Comparison of ENCODE assay signal across 1 cellular context in genomic region chr3:168025076-168025475, GRCh38.
TF ChIP-seq lines count a peak whose summit lies in the region.

No MANE protein-coding gene starts in this region.

TF ChIP-seq in WTC11, 78 proteins besides CTCF, POLR2A, EP300 and RAD21 (continued from another document):
- TF ChIP-seq, protein P1, sequence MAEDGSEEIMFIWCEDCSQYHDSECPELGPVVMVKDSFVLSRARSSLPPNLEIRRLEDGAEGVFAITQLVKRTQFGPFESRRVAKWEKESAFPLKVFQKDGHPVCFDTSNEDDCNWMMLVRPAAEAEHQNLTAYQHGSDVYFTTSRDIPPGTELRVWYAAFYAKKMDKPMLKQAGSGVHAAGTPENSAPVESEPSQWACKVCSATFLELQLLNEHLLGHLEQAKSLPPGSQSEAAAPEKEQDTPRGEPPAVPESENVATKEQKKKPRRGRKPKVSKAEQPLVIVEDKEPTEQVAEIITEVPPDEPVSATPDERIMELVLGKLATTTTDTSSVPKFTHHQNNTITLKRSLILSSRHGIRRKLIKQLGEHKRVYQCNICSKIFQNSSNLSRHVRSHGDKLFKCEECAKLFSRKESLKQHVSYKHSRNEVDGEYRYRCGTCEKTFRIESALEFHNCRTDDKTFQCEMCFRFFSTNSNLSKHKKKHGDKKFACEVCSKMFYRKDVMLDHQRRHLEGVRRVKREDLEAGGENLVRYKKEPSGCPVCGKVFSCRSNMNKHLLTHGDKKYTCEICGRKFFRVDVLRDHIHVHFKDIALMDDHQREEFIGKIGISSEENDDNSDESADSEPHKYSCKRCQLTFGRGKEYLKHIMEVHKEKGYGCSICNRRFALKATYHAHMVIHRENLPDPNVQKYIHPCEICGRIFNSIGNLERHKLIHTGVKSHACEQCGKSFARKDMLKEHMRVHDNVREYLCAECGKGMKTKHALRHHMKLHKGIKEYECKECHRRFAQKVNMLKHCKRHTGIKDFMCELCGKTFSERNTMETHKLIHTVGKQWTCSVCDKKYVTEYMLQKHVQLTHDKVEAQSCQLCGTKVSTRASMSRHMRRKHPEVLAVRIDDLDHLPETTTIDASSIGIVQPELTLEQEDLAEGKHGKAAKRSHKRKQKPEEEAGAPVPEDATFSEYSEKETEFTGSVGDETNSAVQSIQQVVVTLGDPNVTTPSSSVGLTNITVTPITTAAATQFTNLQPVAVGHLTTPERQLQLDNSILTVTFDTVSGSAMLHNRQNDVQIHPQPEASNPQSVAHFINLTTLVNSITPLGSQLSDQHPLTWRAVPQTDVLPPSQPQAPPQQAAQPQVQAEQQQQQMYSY (CRISPR knock-in tag; IDR thresholded peaks at IDR 0.05): no peak
- TF ChIP-seq FOXJ3 (CRISPR knock-in tag; IDR thresholded peaks at IDR 0.05; ENCODE audit: borderline replicate concordance) (no peak), TCF7 (CRISPR knock-in tag; IDR thresholded peaks at IDR 0.05; ENCODE audit: low read depth) (no peak), ELF4 (CRISPR knock-in tag; IDR thresholded peaks at IDR 0.05; ENCODE audit: low read depth) (no peak), PRRX2 (CRISPR knock-in tag; IDR thresholded peaks at IDR 0.05) (no peak), ETV6 (CRISPR knock-in tag; IDR thresholded peaks at IDR 0.05) (no peak), FOXK1 (CRISPR knock-in tag; IDR thresholded peaks at IDR 0.05) (no peak)
TF ChIP-seq in WTC11: peak in this region for 0.
